8 cellular contexts compared by ENCODE assay signal in the genomic region with DNA sequence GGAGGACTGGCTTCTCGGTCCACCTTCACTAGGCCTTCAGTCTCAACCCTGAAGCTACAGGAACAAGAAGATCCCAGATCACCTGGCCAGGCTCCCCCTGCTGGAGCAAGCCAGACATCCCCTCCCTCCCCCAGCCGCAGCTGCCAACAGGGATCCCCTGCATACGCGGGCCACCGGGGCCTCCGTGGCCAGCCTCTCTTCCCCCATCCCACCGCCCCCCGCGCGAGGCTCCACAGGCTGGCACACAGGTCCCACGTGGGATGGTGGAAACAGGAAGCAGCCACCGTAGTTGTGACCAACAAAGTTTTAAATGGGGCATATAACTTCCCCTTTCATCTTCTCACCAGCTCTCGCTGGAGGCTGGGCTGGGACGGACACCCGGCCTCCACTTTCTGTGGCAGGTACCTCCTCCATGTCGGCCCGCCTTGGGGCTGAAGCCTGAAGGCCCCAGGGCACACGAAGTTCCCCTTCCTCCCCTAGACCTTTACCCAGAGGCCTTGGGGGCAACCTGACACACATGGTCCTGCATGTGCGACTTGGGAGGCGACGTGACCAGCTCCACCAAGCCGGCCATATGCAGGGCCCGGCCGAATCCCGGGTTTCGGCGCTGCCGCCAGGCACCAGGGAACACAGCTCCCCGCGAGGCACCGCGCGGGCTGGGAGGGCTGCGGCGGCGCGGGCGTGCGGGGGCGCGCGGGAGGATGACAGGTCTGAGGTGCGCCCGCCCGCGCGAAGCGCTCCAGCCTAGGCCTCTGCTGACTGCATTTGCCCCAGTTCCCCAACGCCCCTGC. TPM values are rescaled to one million over a fixed set of nuclear protein-coding genes. Genes with fewer than 3 reads are reported as not detected.
DNase-seq lines count a peak whose midpoint lies in the region; ATAC-seq and TF ChIP-seq lines count a peak whose summit lies in the region.

No MANE protein-coding gene starts in this region.

- peak overlapping the region; percentile 32; the same call in 1 of the 2 replicates for H3K27ac ChIP-seq in SJCRH30
- peak overlapping the region; percentile 97 for H3K27ac ChIP-seq in urinary bladder (ENCODE audit: low read depth)

- H3K36me3 Mint-ChIP-seq in osteocyte (ENCODE audit: unreplicated experiment), result no peaks in the 10 kb centered on the region

- no peaks in the 10 kb centered on the region for H3K9me3 ChIP-seq in SJCRH30 (replicated peaks)

- H3K4me1 ChIP-seq in SJCRH30 (peaks cover 58% of the 10 kb centered on the region), urinary bladder (ENCODE audit: insufficient read depth) (peaks cover 6% of the 10 kb centered on the region)

- no peaks in the 10 kb centered on the region for H3K9me3 Mint-ChIP-seq in osteocyte (ENCODE audit: unreplicated experiment)

- H3K27me3 ChIP-seq in SJCRH30, result no peaks in the 10 kb centered on the region

- DNase-seq in Daoy (ENCODE audit: low read depth), result peak; percentile 85
- DNase-seq in SJCRH30, result peak; percentile 76 to 80
- DNase-seq in activated gamma-delta T cell treated with anti-CD3 and anti-CD28 coated beads, Interleukin-2, amount 50 U/mL, for 16 hours (ENCODE audit: low read depth), result peak; percentile 61
- DNase-seq in glomerular visceral epithelial cell (ENCODE audit: extremely low spot score), result peak; percentile 81
- DNase-seq in osteocyte (ENCODE audit: extremely low spot score, unreplicated experiment), result no peak

- ATAC-seq in GM19455 (IDR thresholded peaks at IDR 0.05; ENCODE audit: unreplicated experiment), result no peak

- no peaks in the 10 kb centered on the region for H3K27me3 Mint-ChIP-seq in osteocyte (ENCODE audit: unreplicated experiment)

- H3K4me1 Mint-ChIP-seq in osteocyte (ENCODE audit: unreplicated experiment), result peaks cover 80% of the 10 kb centered on the region

- H3K4me3 Mint-ChIP-seq in osteocyte (ENCODE audit: unreplicated experiment), result peak overlapping the region; percentile 84

- peak overlapping the region; percentile 83 for H3K4me3 ChIP-seq in SJCRH30
- H3K4me3 ChIP-seq in urinary bladder (ENCODE audit: low read depth, low read length), result peak overlapping the region; percentile 84

- H3K36me3 ChIP-seq in SJCRH30 (peaks cover 3% of the 10 kb centered on the region; the same call in 1 of the 2 replicates), urinary bladder (ENCODE audit: insufficient read depth) (no peaks in the 10 kb centered on the region)

- 3% methylated on average over 49 of the region's 49 CpGs for WGBS in urinary bladder

- TF ChIP-seq CTCF in LNCAP (IDR thresholded peaks at IDR 0.05), result peak; percentile 73; the same call in 1 of the 2 replicates
- TF ChIP-seq CTCF in osteocyte (IDR thresholded peaks at IDR 0.05), result peak; percentile 75

- peak overlapping the region; percentile 96 for H3K27ac Mint-ChIP-seq in osteocyte (ENCODE audit: unreplicated experiment)

RNA-seq across cellular contexts. Expression of gene PNMA1, which starts 44.4 kb away (rescaled TPM):
- 20.2 and 22.4 TPM in 2 replicates for total RNA-seq in Daoy (2014; rRNA removed; shearing (Covaris generic))
- 11.0 and 11.3 TPM in 2 replicates for total RNA-seq in SJCRH30 (2014; rRNA removed; shearing (Covaris generic))
- total RNA-seq in osteocyte (81.4 and 81.8 TPM in 2 replicates), urinary bladder (38.3 TPM)
- 85.8 TPM for polyA plus RNA-seq in urinary bladder
